28 cellular contexts compared by ENCODE assay signal in genomic region chrX:63530654-63531053, GRCh38.
"Had no signal": no experiment of that assay in that cellular context is flagged by ENCODE, and none has a peak within 500 bp of the region (broad histone marks: within the 10 kb centered on the region; RNA-seq: fewer than 3 reads in every experiment).

No MANE protein-coding gene starts in this region.

- H3K4me1 ChIP-seq: colonic mucosa, esophagus muscularis mucosa, foreskin keratinocyte, gastroesophageal sphincter, heart left ventricle, lower lobe of right lung, neural progenitor cell, prostate gland, right atrium auricular region, sigmoid colon, stomach, testis, tibial artery had no signal

- H3K9me3 ChIP-seq: colonic mucosa, gastroesophageal sphincter, lower lobe of right lung, prostate gland, sigmoid colon, testis had no signal

- H3K27ac Mint-ChIP-seq: dendritic cell treated with granulocyte-macrophage colony-stimulating factor and Interleukin-4, amounts not matched to agents 40 ng/mL and 50 ng/mL, for 4 days; endodermal cell; nephron; neural progenitor cell; stimulated activated effector memory CD8-positive, alpha-beta T cell treated with anti-CD3 and anti-CD28 coated beads, Interleukin-12 subunit alpha, Interleukin-12 subunit beta, amount 100 ng/mL, for 72 hours; type B pancreatic cell had no signal

- DNase-seq: colonic mucosa; effector CD8-positive, alpha-beta T cell; endodermal cell; foreskin keratinocyte; heart left ventricle; kidney glomerular epithelial cell; left colon; left ventricle myocardium superior; lower lobe of right lung; sigmoid colon; stimulated activated CD4-positive, alpha-beta T cell treated with anti-CD3 and anti-CD28 coated beads, Interleukin-2, amount 100 ng/mL, for 24 hours; stimulated activated CD4-positive, alpha-beta T cell treated with anti-CD3 and anti-CD28 coated beads, Interleukin-4, amount 100 ng/mL, for 24 hours; stimulated activated naive CD4-positive, alpha-beta T cell treated with Interleukin-2 at 50 U/mL for 16 hours; stomach; testis; tibial artery had no signal

- H3K4me1 Mint-ChIP-seq: endodermal cell; nephron; neural progenitor cell; stimulated activated effector memory CD8-positive, alpha-beta T cell treated with anti-CD3 and anti-CD28 coated beads, Interleukin-12 subunit alpha, Interleukin-12 subunit beta, amount 100 ng/mL, for 72 hours had no signal

- H3K27me3 Mint-ChIP-seq: dendritic cell treated with granulocyte-macrophage colony-stimulating factor and Interleukin-4, amounts not matched to agents 40 ng/mL and 50 ng/mL, for 4 days; type B pancreatic cell had no signal

- FAIRE-seq: endothelial cell of umbilical vein, islet of Langerhans had no signal

- H3K4me3 Mint-ChIP-seq: dendritic cell treated with granulocyte-macrophage colony-stimulating factor and Interleukin-4, amounts not matched to agents 40 ng/mL and 50 ng/mL, for 4 days; endodermal cell; nephron; neural progenitor cell; stimulated activated effector memory CD8-positive, alpha-beta T cell treated with anti-CD3 and anti-CD28 coated beads, Interleukin-12 subunit alpha, Interleukin-12 subunit beta, amount 100 ng/mL, for 72 hours; type B pancreatic cell had no signal

- H3K4me3 ChIP-seq: colonic mucosa, esophagus muscularis mucosa, gastroesophageal sphincter, heart left ventricle, hepatocyte, lower lobe of right lung, neural progenitor cell, prostate gland, right atrium auricular region, sigmoid colon, stomach, testis, tibial artery had no signal

- ATAC-seq: foreskin keratinocyte; gastroesophageal sphincter; heart left ventricle; left colon; left ventricle myocardium superior; lower lobe of right lung; stimulated activated effector memory CD8-positive, alpha-beta T cell treated with anti-CD3 and anti-CD28 coated beads, Interleukin-12 subunit alpha, Interleukin-12 subunit beta, amount 100 ng/mL, for 72 hours had no signal

- H3K36me3 Mint-ChIP-seq: stimulated activated effector memory CD8-positive, alpha-beta T cell treated with anti-CD3 and anti-CD28 coated beads, Interleukin-12 subunit alpha, Interleukin-12 subunit beta, amount 100 ng/mL, for 72 hours; type B pancreatic cell had no signal

- H3K27me3 ChIP-seq: colonic mucosa, esophagus muscularis mucosa, foreskin keratinocyte, gastroesophageal sphincter, hepatocyte, neural progenitor cell, right atrium auricular region, sigmoid colon, stomach, testis, tibial artery had no signal

- H3K9ac ChIP-seq: neural progenitor cell had no signal

- H3K4me2 ChIP-seq: hepatocyte, neural progenitor cell had no signal

- H3K27ac ChIP-seq: colonic mucosa, esophagus muscularis mucosa, foreskin keratinocyte, gastroesophageal sphincter, heart left ventricle, hepatocyte, lower lobe of right lung, neural progenitor cell, prostate gland, right atrium auricular region, sigmoid colon, stomach, testis, tibial artery had no signal

- H3K36me3 ChIP-seq: colonic mucosa, esophagus muscularis mucosa, gastroesophageal sphincter, lower lobe of right lung, neural progenitor cell, prostate gland, right atrium auricular region, sigmoid colon, stomach, tibial artery had no signal

- H2AFZ ChIP-seq: hepatocyte, neural progenitor cell had no signal
